15 cellular contexts compared by ENCODE assay signal in genomic region chr10:777913-778479, GRCh38.
DNase-seq lines count a peak whose midpoint lies in the region; ATAC-seq and TF ChIP-seq lines count a peak whose summit lies in the region.
"Had no signal": no experiment of that assay in that cellular context is flagged by ENCODE, and none has a peak within 500 bp of the region (broad histone marks: within the 10 kb centered on the region; RNA-seq: fewer than 3 reads in every experiment).

No MANE protein-coding gene starts in this region.

- H3F3A ChIP-seq in PC-3 (ENCODE audit: low read length, unreplicated experiment), result no peaks in the 10 kb centered on the region

- CTCF ChIA-PET in PC-3 (lab: Charles Lee), result no interaction called here

- no peaks in the 10 kb centered on the region for H4K20me1 ChIP-seq in PC-3 (ENCODE audit: low read length)

- H3K27me3 ChIP-seq in stomach (peaks cover 0 to 12% (median 0%) of the 10 kb centered on the region in 3 donors), PC-3 (ENCODE audit: low read length) (no peaks in the 10 kb centered on the region)

- no peak overlapping the region for H3K27ac ChIP-seq in stomach
- no peak overlapping the region for H3K27ac ChIP-seq in PC-3 (ENCODE audit: low read length)
- H3K27ac ChIP-seq: BLaER1 treated with 17β-estradiol and CSF1 and Interleukin-3, amounts not matched to agents 10 nM and 100 nM; GM23248 had no signal

- peak; percentile 44 for DNase-seq in activated CD4-positive, alpha-beta T cell treated with anti-CD3 and anti-CD28 coated beads, Interleukin-2, amount 10 ng/mL, durations not matched to agents 24 days and 14 days
- no peak for DNase-seq in activated CD4-positive, alpha-beta T cell treated with anti-CD3 and anti-CD28 coated beads for 4 hours
- DNase-seq in GM13976 (ENCODE audit: low spot score), result peak; percentile 30
- peak; percentile 29 for DNase-seq in RPMI8226
- peak; percentile 17 for DNase-seq in stomach
- DNase-seq in PC-3, result no peak
- no peak for DNase-seq in activated naive CD4-positive, alpha-beta T cell treated with anti-CD3 and anti-CD28 coated beads, Interleukin-2, amount 50 U/mL, for 16 hours
- DNase-seq: 8988T; Calu3; CD4-positive, CD25-positive, alpha-beta regulatory T cell; DMS79; GM23248; H9 had no signal

- no peaks in the 10 kb centered on the region for H3K79me2 ChIP-seq in PC-3 (ENCODE audit: low read length)

- H3K36me3 ChIP-seq in stomach (no peaks in the 10 kb centered on the region), PC-3 (ENCODE audit: low read depth, low read length) (no peaks in the 10 kb centered on the region)
- H3K36me3 ChIP-seq: BLaER1 treated with 17β-estradiol and CSF1 and Interleukin-3, amounts not matched to agents 10 nM and 100 nM had no signal

- POLR2A ChIA-PET in PC-3 (lab: Charles Lee; ENCODE audit: unreplicated experiment), result no interaction called here

- H3K4me2 ChIP-seq in PC-3 (ENCODE audit: low read length), result no peak overlapping the region

- no peak for TF ChIP-seq EP300 in stomach (IDR thresholded peaks at IDR 0.05)

- H3K4me1 ChIP-seq in stomach, result no peaks in the 10 kb centered on the region
- H3K4me1 ChIP-seq in PC-3 (ENCODE audit: insufficient read depth, low read length), result no peaks in the 10 kb centered on the region

- no peak for TF ChIP-seq CTCF in GM13976 (IDR thresholded peaks at IDR 0.05; ENCODE audit: borderline replicate concordance, control extremely low read depth, extremely low read depth, insufficient read depth, missing control alignments)
- TF ChIP-seq CTCF in stomach (IDR thresholded peaks at IDR 0.05), result no peak
- no peak for TF ChIP-seq CTCF in PC-3 (conservative IDR thresholded peaks at IDR 0.05; ENCODE audit: low read depth, low read length)

- no peaks in the 10 kb centered on the region for H3K36me3 Mint-ChIP-seq in activated CD4-positive, alpha-beta T cell treated with anti-CD3 and anti-CD28 coated beads, Interleukin-2, amount 10 ng/mL, durations not matched to agents 24 days and 14 days (ENCODE audit: low read depth)
- H3K36me3 Mint-ChIP-seq: CD4-positive, CD25-positive, alpha-beta regulatory T cell; IgD-negative memory B cell had no signal

- in situ Hi-C loops in GM13976 (cut with MboI; ENCODE audit: low sequenced_read_pairs, unreplicated experiment), result loop anchor here (25.0 kb wide), 1 partner anchor 266 kb away; no protein-coding TSS in a partner anchor

- no peaks in the 10 kb centered on the region for H3K9me3 Mint-ChIP-seq in activated CD4-positive, alpha-beta T cell treated with anti-CD3 and anti-CD28 coated beads, Interleukin-2, amount 10 ng/mL, durations not matched to agents 24 days and 14 days
- H3K9me3 Mint-ChIP-seq: H9, IgD-negative memory B cell had no signal

- no peaks in the 10 kb centered on the region for H3K4me1 Mint-ChIP-seq in activated CD4-positive, alpha-beta T cell treated with anti-CD3 and anti-CD28 coated beads, Interleukin-2, amount 10 ng/mL, durations not matched to agents 24 days and 14 days
- H3K4me1 Mint-ChIP-seq: CD4-positive, CD25-positive, alpha-beta regulatory T cell; H9 had no signal

- intact Hi-C loops in activated CD4-positive, alpha-beta T cell treated with anti-CD3 and anti-CD28 coated beads, Interleukin-2, amount 10 ng/mL, durations not matched to agents 24 days and 14 days (cut with micrococcal nuclease), result no loop called here
- intact Hi-C loops in stomach (cut with DNase I; ENCODE audit: low total_unique reads), result no loop called here
- intact Hi-C loops in PC-3 (cut with micrococcal nuclease), result no loop called here

- H3K9me3 ChIP-seq in stomach (no peaks in the 10 kb centered on the region), PC-3 (ENCODE audit: low read length) (no peaks in the 10 kb centered on the region)

- TF ChIP-seq POLR2A in stomach (IDR thresholded peaks at IDR 0.05), result no peak

- ATAC-seq in PC-3, result no peak

- 75 to 86% (median 83%) methylated on average over 7 to 16 of the region's 16 CpGs for WGBS in stomach, 5 donors

- no TSS peak for BruUV-seq in PC-3 (replicated peaks; lab: Mats Ljungman, UMichigan)

- H3K4me3 Mint-ChIP-seq in activated CD4-positive, alpha-beta T cell treated with anti-CD3 and anti-CD28 coated beads, Interleukin-2, amount 10 ng/mL, durations not matched to agents 24 days and 14 days, result no peak overlapping the region
- H3K4me3 Mint-ChIP-seq: CD4-positive, CD25-positive, alpha-beta regulatory T cell; H9 had no signal

- no peak overlapping the region for H3K9ac ChIP-seq in PC-3 (ENCODE audit: low read length)
- H3K9ac ChIP-seq: BLaER1 treated with 17β-estradiol and CSF1 and Interleukin-3, amounts not matched to agents 10 nM and 100 nM; GM23248 had no signal

- no peak overlapping the region for H3K4me3 ChIP-seq in stomach
- H3K4me3 ChIP-seq in PC-3 (ENCODE audit: low read length), result no peak overlapping the region
- H3K4me3 ChIP-seq: BLaER1 treated with 17β-estradiol and CSF1 and Interleukin-3, amounts not matched to agents 10 nM and 100 nM; GM23248 had no signal

- no peak overlapping the region for H3K27ac Mint-ChIP-seq in activated CD4-positive, alpha-beta T cell treated with anti-CD3 and anti-CD28 coated beads, Interleukin-2, amount 10 ng/mL, durations not matched to agents 24 days and 14 days
- H3K27ac Mint-ChIP-seq: CD4-positive, CD25-positive, alpha-beta regulatory T cell; H9; IgD-negative memory B cell had no signal

- H3K9me2 ChIP-seq in PC-3 (replicated peaks; ENCODE audit: low read length), result no peaks in the 10 kb centered on the region

- no peak overlapping the region for H2AFZ ChIP-seq in PC-3 (ENCODE audit: low read length)
- H2AFZ ChIP-seq: GM23248 had no signal

- H3K27me3 Mint-ChIP-seq in activated CD4-positive, alpha-beta T cell treated with anti-CD3 and anti-CD28 coated beads, Interleukin-2, amount 10 ng/mL, durations not matched to agents 24 days and 14 days, result peaks cover 3% of the 10 kb centered on the region
- H3K27me3 Mint-ChIP-seq: CD4-positive, CD25-positive, alpha-beta regulatory T cell had no signal

Comparison
In these comparisons a context has a peak if more than half of its experiments do, and no peak if none do; other contexts are left out.
1. DNase-seq: peak in activated CD4-positive, alpha-beta T cell treated with anti-CD3 and anti-CD28 coated beads, Interleukin-2, amount 10 ng/mL, durations not matched to agents 24 days and 14 days (single experiment), GM13976 (single experiment), RPMI8226 (single experiment) and stomach (single experiment); none in activated CD4-positive, alpha-beta T cell treated with anti-CD3 and anti-CD28 coated beads for 4 hours (0 of 2), PC-3 (single experiment) and activated naive CD4-positive, alpha-beta T cell treated with anti-CD3 and anti-CD28 coated beads, Interleukin-2, amount 50 U/mL, for 16 hours (single experiment).